In the genomic region with DNA sequence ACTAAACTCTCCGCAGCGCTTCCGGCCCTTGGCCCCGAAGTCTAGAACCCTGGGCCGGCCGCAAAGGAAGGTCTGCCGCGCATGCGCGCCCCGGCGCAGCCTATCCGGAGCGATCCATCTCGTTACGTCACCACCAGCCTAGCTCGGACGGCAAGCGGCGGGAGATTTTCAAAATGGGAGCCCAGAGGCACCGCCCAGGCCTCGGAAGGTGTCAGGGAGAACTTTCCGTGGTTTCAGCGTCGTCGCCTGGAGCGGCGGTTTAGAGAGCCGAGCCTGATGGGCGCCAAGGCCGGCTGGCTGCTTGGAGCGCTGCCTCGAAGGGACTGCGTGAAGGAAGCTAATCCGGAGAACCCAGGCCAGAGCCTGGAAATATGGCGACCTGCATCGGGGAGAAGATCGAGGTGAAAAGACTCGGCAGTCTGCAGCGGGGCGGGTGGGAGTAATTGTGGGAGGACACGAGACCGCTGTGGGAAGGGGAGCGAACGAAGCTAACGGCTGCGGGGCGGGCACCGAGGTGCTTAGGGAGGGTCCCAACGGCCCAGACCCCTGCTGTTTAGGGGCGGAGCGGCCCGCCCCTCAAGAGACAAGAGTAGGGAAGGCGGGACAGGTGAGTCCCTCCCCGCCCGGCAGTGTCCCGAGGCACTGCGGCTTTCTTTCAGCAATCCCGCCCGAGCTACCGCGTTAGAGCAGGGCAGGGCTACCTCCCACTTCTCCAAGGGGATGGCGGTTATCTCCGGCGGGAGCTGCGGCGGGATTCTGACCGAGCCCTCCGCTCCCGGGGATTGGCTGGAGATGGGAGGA, we compare ENCODE assay signal across 8 cellular contexts. TPM values are rescaled to one million over a fixed set of nuclear protein-coding genes. Genes with fewer than 3 reads are reported as not detected.
A peak's percentile ranks its signal among the peaks of the same experiment; 100 is the strongest.
DNase-seq lines count a peak whose midpoint lies in the region; ATAC-seq lines count a peak whose summit lies in the region.

A gene (plus strand): TSS at position 130 of the 801 bp plus-strand sequence. CDS start 242 bp downstream, at position 372.

- H3K36me3 Mint-ChIP-seq in IgD-negative memory B cell, result peaks cover 2% of the 10 kb centered on the region

- H3K4me1 Mint-ChIP-seq in IgD-negative memory B cell, result peaks cover 9 to 18% (median 12%) of the 10 kb centered on the region in 3 donors

- no peaks in the 10 kb centered on the region for H3K9me3 Mint-ChIP-seq in IgD-negative memory B cell

- peak; percentile 94 for ATAC-seq in GM21576 (IDR thresholded peaks at IDR 0.05; ENCODE audit: unreplicated experiment)

- DNase-seq in DMS153 (lab: John Stamatoyannopoulos, UW) (peak; percentile 93), OCI-M1 (lab: John Stamatoyannopoulos, UW) (peak; percentile 98), activated T-cell treated with anti-CD3 and anti-CD28 coated beads for 1 hour (ENCODE audit: low read depth) (peak; percentile 87), epidermal melanocyte (ENCODE audit: insufficient read length, low spot score) (peak; percentile 77), midbrain (lab: John Stamatoyannopoulos, UW) (peak; percentile 96)
- DNase-seq in stimulated activated CD8-positive, alpha-beta memory T cell treated with anti-CD3 and anti-CD28 coated beads, Interleukin-15, amount 100 ng/mL, for 48 hours (ENCODE audit: low read depth in 2 of 2), result peak; percentile 93 to 94

- H3K4me3 Mint-ChIP-seq in IgD-negative memory B cell, result peak within 1 kb of the TSS; percentile 94 to 98 (median 97)

- no peaks in the 10 kb centered on the region for H3K27me3 Mint-ChIP-seq in IgD-negative memory B cell

- H3K27ac Mint-ChIP-seq in IgD-negative memory B cell, result peak within 1 kb of the TSS; percentile 95 to 100 (median 98)

RNA-seq across cellular contexts. Expression of the gene that starts here (rescaled TPM):
- polyA plus RNA-seq in IgD-negative memory B cell, result 1.6 TPM

Comparison
In these comparisons a context has a peak if more than half of its experiments do, and no peak if none do; other contexts are left out.
1. Peak in every context shown above with its lines: DNase-seq and ATAC-seq.